In genomic region chr5:159244163-159244562, GRCh38 we compare ENCODE assay signal across 30 cellular contexts.
"Had no signal": no experiment of that assay in that cellular context is flagged by ENCODE, and none has a peak within 500 bp of the region (broad histone marks: within the 10 kb centered on the region; RNA-seq: fewer than 3 reads in every experiment).

No MANE protein-coding gene starts in this region.

- H3K9me3 Mint-ChIP-seq: activated CD4-positive, alpha-beta memory T cell treated with anti-CD3 and anti-CD28 coated beads, Interleukin-2, amount 10 ng/mL, durations not matched to agents 7 days and 5 days; activated naive CD8-positive, alpha-beta T cell treated with anti-CD3 and anti-CD28 coated beads for 36 hours; central memory CD8-positive, alpha-beta T cell had no signal

- H3K4me3 Mint-ChIP-seq: activated CD4-positive, alpha-beta memory T cell treated with anti-CD3 and anti-CD28 coated beads, Interleukin-2, amount 10 ng/mL, durations not matched to agents 7 days and 5 days; activated CD8-positive, alpha-beta memory T cell treated with anti-CD3 and anti-CD28 coated beads, Interleukin-2, amount 10 ng/mL, durations not matched to agents 7 days and 5 days; activated naive CD8-positive, alpha-beta T cell treated with anti-CD3 and anti-CD28 coated beads for 36 hours; central memory CD8-positive, alpha-beta T cell had no signal

- H3K4me1 Mint-ChIP-seq: activated CD8-positive, alpha-beta memory T cell treated with anti-CD3 and anti-CD28 coated beads, Interleukin-2, amount 10 ng/mL, durations not matched to agents 7 days and 5 days had no signal

- DNase-seq: activated CD4-positive, alpha-beta memory T cell treated with anti-CD3 and anti-CD28 coated beads, Interleukin-2, amount 10 ng/mL, durations not matched to agents 7 days and 5 days; activated CD4-positive, alpha-beta T cell treated with anti-CD3 and anti-CD28 coated beads for 1 hour; activated CD4-positive, alpha-beta T cell treated with anti-CD3 and anti-CD28 coated beads for 48 hours; activated CD4-positive, CD25-positive, alpha-beta regulatory T cell; activated CD8-positive, alpha-beta memory T cell treated with anti-CD3 and anti-CD28 coated beads for 24 hours; activated CD8-positive, alpha-beta memory T cell treated with anti-CD3 and anti-CD28 coated beads, Interleukin-2, amount 10 ng/mL, durations not matched to agents 7 days and 5 days; activated CD8-positive, alpha-beta memory T cell treated with anti-CD3 and anti-CD28 coated beads, Interleukin-2, amount 50 U/mL, for 48 hours; activated effector memory CD4-positive, alpha-beta T cell treated with Interleukin-2 at 50 U/mL for 16 hours; activated naive CD4-positive, alpha-beta T cell treated with anti-CD3 and anti-CD28 coated beads, Interleukin-2, amount 50 U/mL, for 16 hours; activated naive CD8-positive, alpha-beta T cell treated with anti-CD3 and anti-CD28 coated beads for 36 hours; activated T-cell treated with anti-CD3 and anti-CD28 coated beads, Interleukin-2, amount 50 U/mL, for 48 hours; amygdala; Karpas-422; NCI-H1105; NCI-H1436; NCI-H1694 treated with DMSO at 0.1 percent for 48 hours; NCI-H2029; NCI-H345; NCI-H524 treated with DMSO at 0.1 percent for 48 hours; NK-92 treated with Interleukin-12 subunit alpha and Interleukin-12 subunit beta, amount 100 ng/mL, for 24 hours; PC-3; Peyer's patch; RPMI8226; SHP77 treated with DMSO at 0.1 percent for 48 hours; T1000; WERI-Rb-1 had no signal

- H3K27ac Mint-ChIP-seq: activated CD4-positive, alpha-beta memory T cell treated with anti-CD3 and anti-CD28 coated beads, Interleukin-2, amount 10 ng/mL, durations not matched to agents 7 days and 5 days; activated CD8-positive, alpha-beta memory T cell treated with anti-CD3 and anti-CD28 coated beads, Interleukin-2, amount 10 ng/mL, durations not matched to agents 7 days and 5 days; activated naive CD8-positive, alpha-beta T cell treated with anti-CD3 and anti-CD28 coated beads for 36 hours had no signal

- H3K9me3 ChIP-seq: ascending aorta, Peyer's patch, SJSA1 had no signal

- H3K4me3 ChIP-seq: ascending aorta, cardiac muscle cell, Peyer's patch, SJSA1 had no signal

- H3K4me1 ChIP-seq: ascending aorta, Peyer's patch had no signal

- ATAC-seq: activated CD8-positive, alpha-beta memory T cell treated with anti-CD3 and anti-CD28 coated beads, Interleukin-2, amount 10 ng/mL, durations not matched to agents 7 days and 5 days; PC-3 had no signal

- H3K36me3 Mint-ChIP-seq: activated CD8-positive, alpha-beta memory T cell treated with anti-CD3 and anti-CD28 coated beads, Interleukin-2, amount 10 ng/mL, durations not matched to agents 7 days and 5 days; activated naive CD8-positive, alpha-beta T cell treated with anti-CD3 and anti-CD28 coated beads for 36 hours had no signal

- H3K27me3 ChIP-seq: ascending aorta, Peyer's patch, SJSA1 had no signal

- H3K27ac ChIP-seq: ascending aorta, cardiac muscle cell, Peyer's patch, WERI-Rb-1 had no signal

- H3K36me3 ChIP-seq: ascending aorta, cardiac muscle cell, Peyer's patch, SJSA1, WERI-Rb-1 had no signal
